ENCODE assay signal across 24 cellular contexts in the genomic region with DNA sequence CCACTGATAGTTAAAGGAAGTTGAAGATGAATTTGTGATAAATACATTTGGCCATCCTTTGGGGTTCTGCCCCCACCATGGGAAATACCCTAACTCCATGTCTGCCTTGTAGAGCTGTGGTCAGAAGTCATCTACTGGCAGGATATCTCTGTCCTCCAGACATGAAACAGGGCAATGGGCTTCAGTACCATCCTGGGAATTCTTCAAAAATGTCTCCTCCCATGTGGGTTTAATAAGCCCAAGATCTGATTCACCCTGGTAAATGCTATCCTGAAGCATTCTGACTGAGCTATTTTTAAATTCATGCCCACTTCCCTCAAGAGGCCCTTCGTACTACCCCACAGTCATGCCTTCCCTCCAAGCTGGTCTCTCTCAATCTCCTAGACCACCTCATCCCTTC.
"Had no signal": no experiment of that assay in that cellular context is flagged by ENCODE, and none has a peak within 500 bp of the region (broad histone marks: within the 10 kb centered on the region; RNA-seq: fewer than 3 reads in every experiment).

No MANE protein-coding gene starts in this region.

- H3K27me3 ChIP-seq: esophagus muscularis mucosa, foreskin keratinocyte had no signal

- H3K36me3 ChIP-seq: esophagus muscularis mucosa, gastroesophageal sphincter, heart left ventricle, lower lobe of right lung had no signal

- H3K9me3 ChIP-seq: esophagus muscularis mucosa, gastroesophageal sphincter, heart left ventricle, lower lobe of right lung, mucosa of descending colon had no signal

- DNase-seq: dermis blood vessel endothelial cell; dorsolateral prefrontal cortex; effector CD4-positive, alpha-beta T cell; effector memory CD4-positive, alpha-beta T cell; foreskin keratinocyte; heart left ventricle; hippocampal formation; immature natural killer cell; islet precursor cell; kidney; kidney glomerular epithelial cell; left colon; left ventricle myocardium superior; lower lobe of right lung; mesenchymal stem cell; mucosa of descending colon had no signal

- H3K4me1 Mint-ChIP-seq: mesothelial cell of epicardium had no signal

- H3K36me3 Mint-ChIP-seq: mesothelial cell of epicardium had no signal

- H3K4me1 ChIP-seq: esophagus muscularis mucosa, foreskin keratinocyte, gastroesophageal sphincter, lower lobe of right lung had no signal

- H3K27ac ChIP-seq: coronary artery, dorsolateral prefrontal cortex, esophagus muscularis mucosa, foreskin keratinocyte, gastroesophageal sphincter, heart left ventricle, lower lobe of right lung had no signal

- H3K4me3 ChIP-seq: coronary artery, dorsolateral prefrontal cortex, esophagus muscularis mucosa, gastroesophageal sphincter, heart left ventricle, lower lobe of right lung, mucosa of descending colon had no signal

- H3K9me3 Mint-ChIP-seq: mesothelial cell of epicardium had no signal

- FAIRE-seq: colon, endothelial cell of umbilical vein, frontal cortex, kidney had no signal

- H3K27ac Mint-ChIP-seq: immature natural killer cell, mesothelial cell of epicardium had no signal

- ATAC-seq: foreskin keratinocyte, gastroesophageal sphincter, heart left ventricle, left colon, left lobe of liver, left ventricle myocardium superior, lower lobe of right lung, mucosa of descending colon had no signal

- H3K4me3 Mint-ChIP-seq: immature natural killer cell, mesothelial cell of epicardium had no signal
